ENCODE assay signal across 17 cellular contexts in genomic region chr14:72545411-72546311, GRCh38.
DNase-seq lines count a peak whose midpoint lies in the region; ATAC-seq, FAIRE-seq and TF ChIP-seq lines count a peak whose summit lies in the region.
"Had no signal": no experiment of that assay in that cellular context is flagged by ENCODE, and none has a peak within 500 bp of the region (broad histone marks: within the 10 kb centered on the region; RNA-seq: fewer than 3 reads in every experiment).

No MANE protein-coding gene starts in this region.

- in situ Hi-C loops in IMR-90 (cut with MboI; ENCODE audit: low sequenced_read_pairs), result no loop called here

- no peak overlapping the region for H3K23ac ChIP-seq in IMR-90 (ENCODE audit: low read depth, low read length)

- no peaks in the 10 kb centered on the region for H3K36me3 Mint-ChIP-seq in nephron (ENCODE audit: low read depth)

- H3K18ac ChIP-seq in IMR-90 (ENCODE audit: low read depth, low read length), result no peak overlapping the region

- H3K27ac ChIP-seq in IMR-90 (ENCODE audit: insufficient read depth, low read length) (no peak overlapping the region), spleen (peak overlapping the region in 2 of 8 donors; percentile 17 to 28)
- H3K27ac ChIP-seq: epithelial cell of prostate, hepatocyte, lower lobe of right lung, pancreas had no signal

- no peak overlapping the region for H3K4me3 Mint-ChIP-seq in nephron

- H4K8ac ChIP-seq in IMR-90 (ENCODE audit: low read depth in 2 of 2, low read length in 2 of 2), result no peak overlapping the region; a peak in 1 of 4 replicates

- H3K9me3 ChIP-seq in BE2C (no peaks in the 10 kb centered on the region), IMR-90 (ENCODE audit: control insufficient read depth, insufficient read depth, low read length) (no peaks in the 10 kb centered on the region), spleen (no peaks in the 10 kb centered on the region)
- H3K9me3 ChIP-seq: lower lobe of right lung, pancreas had no signal

- peak; percentile 52 for FAIRE-seq in bronchial epithelial cell (lab: Jason Lieb, UNC)
- FAIRE-seq: GM18507, pancreas, TTC549 had no signal

- H2BK5ac ChIP-seq in IMR-90 (ENCODE audit: low read depth, low read length, poor library complexity, severe bottlenecking), result no peak overlapping the region

- H3K4ac ChIP-seq in IMR-90 (ENCODE audit: low read depth, low read length), result no peak overlapping the region

- H3K56ac ChIP-seq in IMR-90 (ENCODE audit: extremely low read depth, insufficient read depth, low read length), result no peak overlapping the region

- no peaks in the 10 kb centered on the region for H4K20me1 ChIP-seq in IMR-90 (ENCODE audit: insufficient read depth, low read length)

- BruUV-seq in IMR-90 (replicated peaks; lab: Mats Ljungman, UMichigan), result no TSS peak

- H3K36me3 ChIP-seq in BE2C, result no peaks in the 10 kb centered on the region
- H3K36me3 ChIP-seq in IMR-90 (ENCODE audit: control insufficient read depth, insufficient read depth, low read length), result no peaks in the 10 kb centered on the region
- no peaks in the 10 kb centered on the region for H3K36me3 ChIP-seq in bronchial epithelial cell (ENCODE audit: control insufficient read depth, insufficient read depth, low read length)
- no peaks in the 10 kb centered on the region for H3K36me3 ChIP-seq in spleen
- H3K36me3 ChIP-seq: lower lobe of right lung, pancreas had no signal

- 0 out of 2 replicates have a peak overlapping the region, but pooled peaks have one; percentile 16 for H2BK20ac ChIP-seq in IMR-90 (ENCODE audit: low read depth, low read length)

- peak; percentile 34 for DNase-seq in BE2C
- no peak for DNase-seq in IMR-90
- peak; percentile 63 for DNase-seq in bronchial epithelial cell (ENCODE audit: low read depth)
- DNase-seq in spleen, result no peak
- DNase-seq in COLO829 (ENCODE audit: low spot score), result no peak
- no peak for DNase-seq in stimulated activated naive CD4-positive, alpha-beta T cell (lab: John Stamatoyannopoulos, UW)
- DNase-seq: activated naive CD4-positive, alpha-beta T cell treated with Interleukin-2 at 50 U/mL for 16 hours; lower lobe of right lung; NCI-H1417 treated with DMSO at 0.1 percent for 48 hours; pancreas; SHP77 treated with DMSO at 0.1 percent for 48 hours had no signal

- peaks cover 15% of the 10 kb centered on the region for H3K4me1 ChIP-seq in BE2C
- H3K4me1 ChIP-seq in IMR-90 (ENCODE audit: control insufficient read depth, insufficient read depth, low read length), result peaks cover 7% of the 10 kb centered on the region
- H3K4me1 ChIP-seq in spleen, result peaks cover 0 to 42% (median 16%) of the 10 kb centered on the region in 6 donors
- H3K4me1 ChIP-seq: lower lobe of right lung, pancreas had no signal

- H3K79me1 ChIP-seq in IMR-90 (ENCODE audit: low read depth in 1 of 2, low read length in 2 of 2), result no peaks in the 10 kb centered on the region

- no peak overlapping the region for H3K9ac ChIP-seq in IMR-90 (ENCODE audit: low read depth, low read length)

- ATAC-seq in IMR-90 (ENCODE audit: low read depth) (no peak), GM18868 (IDR thresholded peaks at IDR 0.05; ENCODE audit: unreplicated experiment) (no peak)
- ATAC-seq: lower lobe of right lung, pancreas had no signal

- H2BK15ac ChIP-seq in IMR-90 (ENCODE audit: low read depth, low read length), result no peak overlapping the region

- POLR2A ChIA-PET in IMR-90 (lab: Charles Lee; ENCODE audit: unreplicated experiment), result no interaction called here

- no peak overlapping the region for H3K14ac ChIP-seq in IMR-90 (replicated peaks; ENCODE audit: low read depth, low read length)

- H3K27me3 ChIP-seq in BE2C (no peaks in the 10 kb centered on the region), IMR-90 (ENCODE audit: control insufficient read depth, insufficient read depth, low read length) (no peaks in the 10 kb centered on the region), bronchial epithelial cell (ENCODE audit: control insufficient read depth, insufficient read depth, low read length) (no peaks in the 10 kb centered on the region), spleen (replicated peaks in 1 of 7) (no peaks in the 10 kb centered on the region)
- H3K27me3 ChIP-seq: hepatocyte, pancreas had no signal

- no peaks in the 10 kb centered on the region for H3K9me3 Mint-ChIP-seq in nephron

- no peak overlapping the region for H2AK5ac ChIP-seq in IMR-90 (ENCODE audit: low read depth, low read length)

- CTCF ChIA-PET in IMR-90 (lab: Yijun Ruan, JAX), result interaction anchor here (1.1 to 1.6 kb wide), 2 partner anchors 9 to 63 kb away, joined by 3 to 5 read pairs; no protein-coding TSS in a partner anchor

- H3K27me3 Mint-ChIP-seq in nephron (ENCODE audit: low read depth), result peaks cover 3% of the 10 kb centered on the region

- TF ChIP-seq RAD21 in IMR-90 (IDR thresholded peaks at IDR 0.05; ENCODE audit: low read length), result no peak

- TF ChIP-seq POLR2A in IMR-90 (IDR thresholded peaks at IDR 0.05; ENCODE audit: low read depth, low read length) (no peak), spleen (IDR thresholded peaks at IDR 0.05) (no peak)

- WGBS in IMR-90 (ENCODE audit: extremely low coverage in 2 of 2, insufficient read length in 1 of 2), 2 experiments, result no CpG with 5 or more reads among the region's 13 CpGs
- WGBS in spleen, 5 donors, result 55 to 77% (median 69%) methylated on average over 13 of the region's 13 CpGs

- peak overlapping the region; percentile 40 for H2AFZ ChIP-seq in IMR-90 (replicated peaks; ENCODE audit: low read length, poor library complexity)
- H2AFZ ChIP-seq: hepatocyte had no signal

- H3K4me3 ChIP-seq in BE2C (ENCODE audit: low read depth, low read length), result no peak overlapping the region
- H3K4me3 ChIP-seq in IMR-90 (ENCODE audit: insufficient read depth, low read depth, low read length), result no peak overlapping the region
- no peak overlapping the region for H3K4me3 ChIP-seq in bronchial epithelial cell (ENCODE audit: low read depth, low read length)
- H3K4me3 ChIP-seq in spleen, result no peak overlapping the region
- H3K4me3 ChIP-seq: hepatocyte, lower lobe of right lung, pancreas had no signal

- TF ChIP-seq CTCF in BE2C (IDR thresholded peaks at IDR 0.05; ENCODE audit: low read depth, low read length), result no peak
- TF ChIP-seq CTCF in IMR-90 (conservative IDR thresholded peaks at IDR 0.05; ENCODE audit: low read depth, low read length), result no peak
- TF ChIP-seq CTCF in bronchial epithelial cell (IDR thresholded peaks at IDR 0.05; ENCODE audit: insufficient read depth, low read length, severe bottlenecking), result no peak
- TF ChIP-seq CTCF in nephron (IDR thresholded peaks at IDR 0.05; ENCODE audit: unreplicated experiment in 3 of 3), result no peak
- no peak for TF ChIP-seq CTCF in spleen (IDR thresholded peaks at IDR 0.05 in 8 of 11, conservative IDR thresholded peaks at IDR 0.05 in 3 of 11)

- H2AK9ac ChIP-seq in IMR-90 (replicated peaks; ENCODE audit: low read depth, low read length, poor library complexity), result no peak overlapping the region

- H3K4me1 Mint-ChIP-seq in nephron, result peaks cover 54% of the 10 kb centered on the region

- H3K27ac Mint-ChIP-seq in nephron, result peak overlapping the region in 2 of 3 experiments; percentile 49 to 76

- H3K9me1 ChIP-seq in IMR-90 (ENCODE audit: insufficient read depth, low read length), result no peaks in the 10 kb centered on the region; the same call in 1 of the 2 replicates

- no peak overlapping the region for H4K5ac ChIP-seq in IMR-90 (ENCODE audit: low read depth, low read length)

- H4K91ac ChIP-seq in IMR-90 (ENCODE audit: insufficient read depth, low read depth, low read length), result no peak overlapping the region

- H2BK120ac ChIP-seq in IMR-90 (ENCODE audit: low read depth, low read length), result no peak overlapping the region

- intact Hi-C loops in IMR-90 (cut with micrococcal nuclease) (no loop called here), spleen (cut with DNase I; ENCODE audit: low total_unique reads) (no loop called here)

- dilution Hi-C loops in IMR-90 (cut with HindIII; ENCODE audit: low sequenced_read_pairs, unreplicated experiment), result no loop called here

- no peak overlapping the region for H3K4me2 ChIP-seq in IMR-90 (ENCODE audit: low read depth, low read length)
- H3K4me2 ChIP-seq: hepatocyte had no signal

TF ChIP-seq in IMR-90, 13 proteins besides CTCF, POLR2A, EP300 and RAD21:
- TF ChIP-seq BHLHE40 (IDR thresholded peaks at IDR 0.05; ENCODE audit: low read depth, low read length), result no peak
- TF ChIP-seq MAZ (IDR thresholded peaks at IDR 0.05; ENCODE audit: borderline replicate concordance, low read depth, low read length), result no peak
- TF ChIP-seq SMC3 (IDR thresholded peaks at IDR 0.05; ENCODE audit: low read depth, low read length), result no peak
- TF ChIP-seq NFE2L2 (IDR thresholded peaks at IDR 0.05; ENCODE audit: low read depth, low read length), result no peak
- TF ChIP-seq, protein P1, sequence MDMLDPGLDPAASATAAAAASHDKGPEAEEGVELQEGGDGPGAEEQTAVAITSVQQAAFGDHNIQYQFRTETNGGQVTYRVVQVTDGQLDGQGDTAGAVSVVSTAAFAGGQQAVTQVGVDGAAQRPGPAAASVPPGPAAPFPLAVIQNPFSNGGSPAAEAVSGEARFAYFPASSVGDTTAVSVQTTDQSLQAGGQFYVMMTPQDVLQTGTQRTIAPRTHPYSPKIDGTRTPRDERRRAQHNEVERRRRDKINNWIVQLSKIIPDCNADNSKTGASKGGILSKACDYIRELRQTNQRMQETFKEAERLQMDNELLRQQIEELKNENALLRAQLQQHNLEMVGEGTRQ (IDR thresholded peaks at IDR 0.05; ENCODE audit: low read depth, low read length), result no peak
- TF ChIP-seq ELK1 (IDR thresholded peaks at IDR 0.05; ENCODE audit: borderline replicate concordance, low read depth, low read length), result no peak
- TF ChIP-seq MAFK (IDR thresholded peaks at IDR 0.05; ENCODE audit: low read depth, low read length), result no peak
- no peak for TF ChIP-seq CEBPB (IDR thresholded peaks at IDR 0.05; ENCODE audit: low read depth, low read length)
- TF ChIP-seq CHD1 (IDR thresholded peaks at IDR 0.05; ENCODE audit: low read depth, low read length), result no peak
- no peak for TF ChIP-seq MXI1 (IDR thresholded peaks at IDR 0.05; ENCODE audit: borderline replicate concordance, low read depth, low read length)
- TF ChIP-seq FOS (IDR thresholded peaks at IDR 0.05; ENCODE audit: low read depth, low read length), result no peak
- TF ChIP-seq RFX5 (IDR thresholded peaks at IDR 0.05; ENCODE audit: low read depth, low read length), result no peak
- TF ChIP-seq RCOR1 (IDR thresholded peaks at IDR 0.05; ENCODE audit: insufficient replicate concordance, low read length), result no peak

Comparison
In these comparisons a context has a peak if more than half of its experiments do, and no peak if none do; other contexts are left out.
1. DNase-seq: peak in BE2C (single experiment) and bronchial epithelial cell (single experiment); none in IMR-90 (single experiment), spleen (single experiment), COLO829 (single experiment) and stimulated activated naive CD4-positive, alpha-beta T cell (0 of 6).